8 cellular contexts compared by ENCODE assay signal in the genomic region with DNA sequence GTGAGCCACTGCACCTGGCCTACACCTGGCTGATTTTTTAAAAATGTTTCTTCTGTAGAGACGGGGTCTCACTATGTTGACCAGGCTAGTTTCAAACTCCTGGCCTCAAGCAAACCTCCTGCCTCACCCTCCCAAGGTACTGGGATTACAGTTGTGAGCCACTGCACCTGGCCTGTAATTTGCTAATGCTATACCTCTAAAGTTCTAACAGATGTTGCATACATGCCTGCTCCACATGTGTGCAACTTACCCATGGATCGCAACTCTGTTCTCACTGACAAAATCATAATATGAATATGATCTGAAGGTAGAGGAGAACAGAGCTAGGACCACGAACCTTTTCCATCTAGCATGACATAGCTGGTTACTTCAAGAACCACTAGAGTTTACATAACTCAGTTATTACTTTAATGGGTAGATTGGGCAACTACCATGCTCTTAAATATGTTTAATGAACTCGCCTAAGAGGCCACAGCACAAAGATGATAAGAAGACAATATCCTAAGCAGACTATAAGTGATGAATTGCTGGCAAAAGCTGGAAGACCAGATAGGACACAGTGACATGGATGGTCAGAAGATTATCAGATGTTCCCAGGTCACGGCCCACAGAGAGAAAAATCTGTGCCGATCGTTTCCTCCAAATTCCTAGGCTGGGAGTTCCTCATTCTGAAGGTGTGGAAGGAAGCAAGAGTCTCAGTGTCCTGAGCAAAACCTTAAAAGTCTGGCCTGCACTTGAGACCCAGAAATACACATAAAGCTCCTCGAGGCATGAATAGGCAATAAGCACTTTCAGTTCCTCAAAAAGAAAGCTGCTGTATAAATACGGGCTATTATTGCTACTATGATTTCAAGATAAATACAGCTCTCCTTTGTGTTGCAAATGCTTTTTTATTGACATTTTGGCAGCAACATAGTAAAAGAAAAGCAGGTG. TPM values are rescaled to one million over a fixed set of nuclear protein-coding genes. Genes with fewer than 3 reads are reported as not detected.
DNase-seq lines count a peak whose midpoint lies in the region; ATAC-seq and TF ChIP-seq lines count a peak whose summit lies in the region.

No MANE protein-coding gene starts in this region.

- peak overlapping the region in 1 of 2 donors; percentile 77 for H3K27ac Mint-ChIP-seq in T-cell

- H3K9me3 Mint-ChIP-seq in T-cell = peaks cover 4 to 18% (median 10%) of the 10 kb centered on the region in 3 donors

- TF ChIP-seq CTCF in gastroesophageal sphincter (IDR thresholded peaks at IDR 0.05) = no peak

- peaks cover 4 to 27% (median 18%) of the 10 kb centered on the region in 3 donors for H3K4me1 Mint-ChIP-seq in T-cell

- ATAC-seq in GM18520 (IDR thresholded peaks at IDR 0.05; ENCODE audit: unreplicated experiment) (peak; percentile 64), HG02642 (IDR thresholded peaks at IDR 0.05; ENCODE audit: poor library complexity, unreplicated experiment) (peak; percentile 67), gastroesophageal sphincter (peak; percentile 23), T-cell (replicated peaks in 1 of 4) (no peak)

- POLR2A ChIA-PET in T-cell (lab: Charles Lee) = no interaction called here

- H3K27me3 Mint-ChIP-seq in T-cell = no peaks in the 10 kb centered on the region

- H3K36me3 ChIP-seq in gastroesophageal sphincter = peaks cover 0 to 76% of the 10 kb centered on the region in 2 donors

- no peak for TF ChIP-seq EP300 in gastroesophageal sphincter (IDR thresholded peaks at IDR 0.05)

- WGBS in gastroesophageal sphincter (ENCODE audit: low coverage in 1 of 2), 2 donors = 63 to 82% methylated on average over 7 to 8 of the region's 9 CpGs

- H3K4me3 Mint-ChIP-seq in T-cell = no peak overlapping the region

- peak overlapping the region in 3 of 4 donors; percentile 49 to 60 (median 56) for H3K27ac ChIP-seq in gastroesophageal sphincter

- H3K4me1 ChIP-seq in gastroesophageal sphincter = peaks cover 0 to 25% (median 2%) of the 10 kb centered on the region in 3 donors

- DNase-seq in NCI-H2081 (lab: John Stamatoyannopoulos, UW) (peak; percentile 45 to 90), kidney glomerular epithelial cell (lab: John Stamatoyannopoulos, UW) (no peak), AG20443 (ENCODE audit: low spot score) (no peak), T-cell (no peak)
- no peak for DNase-seq in activated CD4-positive, CD25-positive, alpha-beta regulatory T cell treated with anti-CD3 and anti-CD28 coated beads, Interleukin-2, amount 50 U/mL, for 72 hours

- peaks cover 0 to 14% (median 2%) of the 10 kb centered on the region in 3 donors for H3K9me3 ChIP-seq in gastroesophageal sphincter

- no peaks in the 10 kb centered on the region for H3K27me3 ChIP-seq in gastroesophageal sphincter

- TF ChIP-seq POLR2A in gastroesophageal sphincter (IDR thresholded peaks at IDR 0.05) = no peak

- no peak overlapping the region for H3K4me3 ChIP-seq in gastroesophageal sphincter

- CTCF ChIA-PET in T-cell (lab: Charles Lee) = interaction anchor here (0.6 to 1.4 kb wide), 2 partner anchors 21 to 758 kb away, joined by 3 to 4 read pairs; no protein-coding TSS in a partner anchor

- peaks cover 80% of the 10 kb centered on the region for H3K36me3 Mint-ChIP-seq in T-cell

RNA-seq across cellular contexts. Expression of a gene that starts 53.6 kb away (rescaled TPM):
- total RNA-seq in gastroesophageal sphincter (10 to 100 TPM in 3 of 4 donors, 1 to 10 TPM in 1; 7.2 to 71.1 (median 36.7) TPM), T-cell (100 to 1,000 TPM in 3 of 5 donors, 10 to 100 TPM in 2; 69.6 to 132 (median 116) TPM)

RNA-seq across cellular contexts. Expression of a gene that starts 55.9 kb away (rescaled TPM):
- total RNA-seq in gastroesophageal sphincter (10 to 100 TPM in 3 of 4 donors, 1 to 10 TPM in 1; 8.4 to 12.8 (median 12.1) TPM), T-cell (100 to 1,000 TPM in 3 of 5 donors, 10 to 100 TPM in 2; 71.2 to 146 (median 112) TPM)

Comparison
In these comparisons a context has a peak if more than half of its experiments do, and no peak if none do; other contexts are left out.
1. ATAC-seq: peak in GM18520 (single experiment), HG02642 (single experiment) and gastroesophageal sphincter (single experiment); none in T-cell (0 of 4).
2. DNase-seq: peak in NCI-H2081 (2 of 2); none in kidney glomerular epithelial cell (single experiment), activated CD4-positive, CD25-positive, alpha-beta regulatory T cell treated with anti-CD3 and anti-CD28 coated beads, Interleukin-2, amount 50 U/mL, for 72 hours (single experiment), AG20443 (single experiment) and T-cell (0 of 34).
3. RNA of a gene that starts 55.9 kb away (total RNA-seq): 71.2 to 146 TPM in T-cell; 8.4 to 12.8 TPM in gastroesophageal sphincter; every median in the first group is over 4 times any median in the second.